Comparison of ENCODE assay signal across 22 cellular contexts in the genomic region with DNA sequence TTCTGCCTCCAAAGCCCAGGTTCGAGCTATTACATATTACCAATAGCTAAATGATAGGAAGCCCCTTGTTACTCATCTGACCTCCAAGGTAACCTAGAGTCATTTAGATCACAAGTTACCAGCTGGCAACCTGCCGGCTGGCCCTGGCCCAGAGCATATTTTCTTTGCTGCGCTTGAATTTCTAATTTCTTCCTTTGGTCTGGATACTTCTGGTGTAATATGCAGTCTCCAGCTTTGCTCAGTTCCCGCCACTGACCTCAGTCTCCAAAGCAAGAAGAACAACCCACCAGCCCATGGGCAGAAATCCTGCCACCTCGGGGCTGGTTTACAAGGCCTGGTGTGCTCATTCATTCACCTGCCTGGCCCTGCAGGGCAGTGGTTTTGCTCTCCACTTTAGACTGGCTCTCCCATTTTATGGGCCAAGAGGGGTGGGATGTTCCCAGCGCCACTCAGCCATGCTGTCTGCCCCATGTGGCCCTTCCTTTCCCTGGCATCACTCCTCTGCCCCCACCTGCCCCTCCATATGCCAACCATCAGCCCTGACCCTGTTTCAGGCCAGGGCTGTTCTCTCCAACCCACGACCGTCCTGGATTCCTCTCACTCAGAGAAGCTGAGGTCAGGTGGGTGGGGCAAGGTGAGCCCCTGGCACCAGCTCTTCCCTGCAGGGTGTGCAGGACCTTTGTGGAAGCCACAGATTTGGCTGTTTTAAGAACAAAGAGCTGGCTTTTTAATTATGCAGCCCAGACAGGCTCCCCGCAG.
DNase-seq lines count a peak whose midpoint lies in the region; ATAC-seq and TF ChIP-seq lines count a peak whose summit lies in the region.
"Had no signal": no experiment of that assay in that cellular context is flagged by ENCODE, and none has a peak within 500 bp of the region (broad histone marks: within the 10 kb centered on the region; RNA-seq: fewer than 3 reads in every experiment).

No MANE protein-coding gene starts in this region.

- no peak for ATAC-seq in IMR-90 (ENCODE audit: low read depth)
- ATAC-seq in GM21825 (IDR thresholded peaks at IDR 0.05; ENCODE audit: unreplicated experiment): no peak
- ATAC-seq: activated CD8-positive, alpha-beta T cell treated with anti-CD3 and anti-CD28 coated beads, Interleukin-2, amount 10 ng/mL, durations not matched to agents 7 days and 5 days; HCT116; K562; naive thymus-derived CD8-positive, alpha-beta T cell; pancreas had no signal

- peaks cover 4% of the 10 kb centered on the region for H3K27me3 Mint-ChIP-seq in brain

- H3K4me1 ChIP-seq in IMR-90 (ENCODE audit: control insufficient read depth, insufficient read depth, low read length): no peaks in the 10 kb centered on the region
- no peaks in the 10 kb centered on the region for H3K4me1 ChIP-seq in mesendoderm (ENCODE audit: control insufficient read depth, low read depth, low read length)
- H3K4me1 ChIP-seq: pancreas, upper lobe of left lung had no signal

- H3K4me3 ChIP-seq in IMR-90 (ENCODE audit: insufficient read depth, low read depth, low read length) (no peak overlapping the region), mesendoderm (ENCODE audit: low read length) (no peak overlapping the region)
- H3K4me3 ChIP-seq: BLaER1 treated with 17β-estradiol and CSF1 and Interleukin-3, amounts not matched to agents 10 nM and 100 nM; K562; pancreas; smooth muscle cell; upper lobe of left lung had no signal

- intact Hi-C loops in IMR-90 (cut with micrococcal nuclease): no loop called here

- no peak overlapping the region for H3K14ac ChIP-seq in IMR-90 (replicated peaks; ENCODE audit: low read depth, low read length)

- H3K27ac ChIP-seq in IMR-90 (ENCODE audit: insufficient read depth, low read length) (no peak overlapping the region), mesendoderm (ENCODE audit: low read depth, low read length) (no peak overlapping the region)
- H3K27ac ChIP-seq: BLaER1 treated with 17β-estradiol and CSF1 and Interleukin-3, amounts not matched to agents 10 nM and 100 nM; pancreas; upper lobe of left lung had no signal

- TF ChIP-seq CTCF in IMR-90 (conservative IDR thresholded peaks at IDR 0.05; ENCODE audit: low read depth, low read length) (no peak), brain (conservative IDR thresholded peaks at IDR 0.05) (no peak)

- no CpG with 5 or more reads among the region's 9 CpGs for WGBS in IMR-90 (ENCODE audit: extremely low coverage in 2 of 2, insufficient read length in 1 of 2), 2 experiments
- no CpG with 5 or more reads among the region's 9 CpGs for WGBS in mesendoderm (ENCODE audit: extremely low coverage, insufficient coverage, low lambda C conversion rate)

- H3K9me3 ChIP-seq in IMR-90 (ENCODE audit: control insufficient read depth, insufficient read depth, low read length): peaks cover 12% of the 10 kb centered on the region
- H3K9me3 ChIP-seq: BLaER1 treated with 17β-estradiol and CSF1 and Interleukin-3, amounts not matched to agents 10 nM and 100 nM; pancreas; upper lobe of left lung had no signal

- no peak overlapping the region for H3K18ac ChIP-seq in IMR-90 (ENCODE audit: low read depth, low read length)
- H3K18ac ChIP-seq in mesendoderm (ENCODE audit: low read length): no peak overlapping the region

- H2AK5ac ChIP-seq in IMR-90 (ENCODE audit: low read depth, low read length) (no peak overlapping the region), mesendoderm (ENCODE audit: low read length) (no peak overlapping the region)

- H3K4ac ChIP-seq in IMR-90 (ENCODE audit: low read depth, low read length) (no peak overlapping the region), mesendoderm (ENCODE audit: low read depth, low read length) (no peak overlapping the region)

- CTCF ChIA-PET in IMR-90 (lab: Yijun Ruan, JAX): no interaction called here

- H3K4me3 Mint-ChIP-seq in brain: no peak overlapping the region
- H3K4me3 Mint-ChIP-seq: activated CD8-positive, alpha-beta T cell treated with anti-CD3 and anti-CD28 coated beads, Interleukin-2, amount 10 ng/mL, durations not matched to agents 7 days and 5 days; naive thymus-derived CD8-positive, alpha-beta T cell; T-helper 1 cell treated with Interleukin-12 subunit alpha and Interleukin-12 subunit beta and Interleukin-4 antibody, amounts not matched to agents 30 μg/mL and 1 μg/mL, for 36 hours had no signal

- H4K8ac ChIP-seq in IMR-90 (ENCODE audit: low read depth in 2 of 2, low read length in 2 of 2): no peak overlapping the region
- no peak overlapping the region for H4K8ac ChIP-seq in mesendoderm (ENCODE audit: low read depth, low read length)

- TF ChIP-seq RAD21 in IMR-90 (IDR thresholded peaks at IDR 0.05; ENCODE audit: low read length): no peak

- in situ Hi-C loops in IMR-90 (cut with MboI; ENCODE audit: low sequenced_read_pairs): no loop called here

- H2BK20ac ChIP-seq in IMR-90 (ENCODE audit: low read depth, low read length): no peak overlapping the region

- H3K9me1 ChIP-seq in IMR-90 (ENCODE audit: insufficient read depth, low read length): no peaks in the 10 kb centered on the region

- H3K23ac ChIP-seq in IMR-90 (ENCODE audit: low read depth, low read length) (no peak overlapping the region), mesendoderm (ENCODE audit: low read length) (no peak overlapping the region)

- H3K27me3 ChIP-seq in IMR-90 (ENCODE audit: control insufficient read depth, insufficient read depth, low read length): no peaks in the 10 kb centered on the region
- H3K27me3 ChIP-seq in mesendoderm (ENCODE audit: insufficient read depth, low read length, poor library complexity): no peaks in the 10 kb centered on the region
- H3K27me3 ChIP-seq: BLaER1 treated with 17β-estradiol and CSF1 and Interleukin-3, amounts not matched to agents 10 nM and 100 nM; pancreas; upper lobe of left lung had no signal

- DNase-seq in DMS79 (lab: John Stamatoyannopoulos, UW): peak; percentile 91
- no peak for DNase-seq in IMR-90
- DNase-seq in mesendoderm: no peak
- DNase-seq in medulla oblongata (ENCODE audit: extremely low spot score): no peak
- DNase-seq in AG08395 (ENCODE audit: low spot score): no peak
- DNase-seq: activated CD4-positive, alpha-beta T cell treated with anti-CD3 and anti-CD28 coated beads for 1 hour; activated CD8-positive, alpha-beta T cell treated with anti-CD3 and anti-CD28 coated beads, Interleukin-2, amount 10 ng/mL, durations not matched to agents 7 days and 5 days; activated effector memory CD4-positive, alpha-beta T cell treated with Interleukin-2 at 50 U/mL for 16 hours; DND-41; glutamatergic neuron; NCI-H2107; pancreas; retina had no signal

- dilution Hi-C loops in IMR-90 (cut with HindIII; ENCODE audit: low sequenced_read_pairs, unreplicated experiment): no loop called here

- no peak overlapping the region for H2AK9ac ChIP-seq in IMR-90 (replicated peaks; ENCODE audit: low read depth, low read length, poor library complexity)

- H4K5ac ChIP-seq in IMR-90 (ENCODE audit: low read depth, low read length) (no peak overlapping the region), mesendoderm (ENCODE audit: low read length) (no peak overlapping the region)

- H3K36me3 ChIP-seq in IMR-90 (ENCODE audit: control insufficient read depth, insufficient read depth, low read length) (no peaks in the 10 kb centered on the region), mesendoderm (ENCODE audit: control insufficient read depth, insufficient read depth, low read length) (no peaks in the 10 kb centered on the region)
- H3K36me3 ChIP-seq: BLaER1 treated with 17β-estradiol and CSF1 and Interleukin-3, amounts not matched to agents 10 nM and 100 nM; pancreas; upper lobe of left lung had no signal

- H3K79me2 ChIP-seq in mesendoderm (ENCODE audit: control insufficient read depth, insufficient read depth, low read length): no peaks in the 10 kb centered on the region

- no peaks in the 10 kb centered on the region for H4K20me1 ChIP-seq in IMR-90 (ENCODE audit: insufficient read depth, low read length)
- H4K20me1 ChIP-seq: BLaER1 treated with 17β-estradiol and CSF1 and Interleukin-3, amounts not matched to agents 10 nM and 100 nM had no signal

- no peaks in the 10 kb centered on the region for H3K36me3 Mint-ChIP-seq in brain
- H3K36me3 Mint-ChIP-seq: naive thymus-derived CD8-positive, alpha-beta T cell had no signal

- H2BK15ac ChIP-seq in IMR-90 (ENCODE audit: low read depth, low read length) (no peak overlapping the region), mesendoderm (replicated peaks; ENCODE audit: low read depth) (no peak overlapping the region)

- H2BK5ac ChIP-seq in IMR-90 (ENCODE audit: low read depth, low read length, poor library complexity, severe bottlenecking): no peak overlapping the region
- no peak overlapping the region for H2BK5ac ChIP-seq in mesendoderm (ENCODE audit: low read length)

- no peaks in the 10 kb centered on the region for H3K79me1 ChIP-seq in IMR-90 (ENCODE audit: low read depth in 1 of 2, low read length in 2 of 2)
- H3K79me1 ChIP-seq in mesendoderm (ENCODE audit: low read length): no peaks in the 10 kb centered on the region

- POLR2A ChIA-PET in IMR-90 (lab: Charles Lee; ENCODE audit: unreplicated experiment): no interaction called here

- H3K27ac Mint-ChIP-seq in brain: peak overlapping the region in 3 of 5 experiments; percentile 15 to 41 (median 19)
- H3K27ac Mint-ChIP-seq: activated CD8-positive, alpha-beta T cell treated with anti-CD3 and anti-CD28 coated beads, Interleukin-2, amount 10 ng/mL, durations not matched to agents 7 days and 5 days; naive thymus-derived CD8-positive, alpha-beta T cell; T-helper 1 cell treated with Interleukin-12 subunit alpha and Interleukin-12 subunit beta and Interleukin-4 antibody, amounts not matched to agents 30 μg/mL and 1 μg/mL, for 36 hours had no signal

- H3K4me1 Mint-ChIP-seq in brain: peaks cover 35% of the 10 kb centered on the region
- H3K4me1 Mint-ChIP-seq: naive thymus-derived CD8-positive, alpha-beta T cell had no signal

- no peak for TF ChIP-seq POLR2A in IMR-90 (IDR thresholded peaks at IDR 0.05; ENCODE audit: low read depth, low read length)

- H2BK120ac ChIP-seq in IMR-90 (ENCODE audit: low read depth, low read length): no peak overlapping the region
- H2BK120ac ChIP-seq in mesendoderm (ENCODE audit: low read depth, low read length): no peak overlapping the region

- H4K91ac ChIP-seq in IMR-90 (ENCODE audit: insufficient read depth, low read depth, low read length): no peak overlapping the region

- BruUV-seq in IMR-90 (replicated peaks; lab: Mats Ljungman, UMichigan): no TSS peak

- H3K9me3 Mint-ChIP-seq in brain: peaks cover 0 to 3% (median 0%) of the 10 kb centered on the region in 5 experiments
- H3K9me3 Mint-ChIP-seq: naive thymus-derived CD8-positive, alpha-beta T cell; T-helper 1 cell treated with Interleukin-12 subunit alpha and Interleukin-12 subunit beta and Interleukin-4 antibody, amounts not matched to agents 30 μg/mL and 1 μg/mL, for 36 hours had no signal

- H3K4me2 ChIP-seq in IMR-90 (ENCODE audit: low read depth, low read length): no peak overlapping the region
- H3K4me2 ChIP-seq in mesendoderm (ENCODE audit: low read length): no peak overlapping the region
- H3K4me2 ChIP-seq: BLaER1 treated with 17β-estradiol and CSF1 and Interleukin-3, amounts not matched to agents 10 nM and 100 nM; smooth muscle cell had no signal

- H3K9ac ChIP-seq in IMR-90 (ENCODE audit: low read depth, low read length): no peak overlapping the region
- H3K9ac ChIP-seq in mesendoderm (ENCODE audit: low read length): no peak overlapping the region
- H3K9ac ChIP-seq: BLaER1 treated with 17β-estradiol and CSF1 and Interleukin-3, amounts not matched to agents 10 nM and 100 nM had no signal

- H3K56ac ChIP-seq in IMR-90 (ENCODE audit: extremely low read depth, insufficient read depth, low read length) (no peak overlapping the region), mesendoderm (ENCODE audit: low read length) (peak overlapping the region; percentile 39)

- H2AFZ ChIP-seq in IMR-90 (replicated peaks; ENCODE audit: low read length, poor library complexity): peak overlapping the region; percentile 51
